In the genomic region with DNA sequence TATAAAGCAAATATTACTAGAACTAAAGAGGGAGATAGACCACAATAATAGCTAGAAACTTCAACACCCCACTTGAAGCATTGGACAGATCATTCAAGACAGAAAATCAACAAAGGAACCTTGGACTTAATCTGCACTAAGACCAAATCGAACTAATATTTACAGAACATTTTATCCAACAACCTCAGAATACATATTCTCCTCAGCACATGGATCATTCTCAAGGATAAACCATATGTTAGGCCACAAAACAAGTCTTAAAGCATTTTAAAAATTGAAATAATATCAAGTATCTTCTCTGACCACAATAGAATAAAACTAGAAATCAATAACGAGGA, we compare ENCODE assay signal across 27 cellular contexts.
"Had no signal": no experiment of that assay in that cellular context is flagged by ENCODE, and none has a peak within 500 bp of the region (broad histone marks: within the 10 kb centered on the region; RNA-seq: fewer than 3 reads in every experiment).

No MANE protein-coding gene starts in this region.

- FAIRE-seq: colon, endometrium, endothelial cell of umbilical vein, frontal cortex had no signal

- H3K36me3 ChIP-seq: colonic mucosa, esophagus muscularis mucosa, esophagus squamous epithelium, gastrocnemius medialis, gastroesophageal sphincter had no signal

- H3K27me3 ChIP-seq: colonic mucosa, esophagus muscularis mucosa, esophagus squamous epithelium, gastrocnemius medialis, gastroesophageal sphincter had no signal

- H3K9me3 ChIP-seq: colonic mucosa, esophagus muscularis mucosa, esophagus squamous epithelium, gastrocnemius medialis, gastroesophageal sphincter had no signal

- ATAC-seq: effector memory CD8-positive, alpha-beta T cell; esophagus mucosa; gastrocnemius medialis; gastroesophageal sphincter had no signal

- H3K4me1 ChIP-seq: colonic mucosa, esophagus muscularis mucosa, esophagus squamous epithelium, foreskin keratinocyte, gastrocnemius medialis, gastroesophageal sphincter had no signal

- H3K27ac Mint-ChIP-seq: dendritic cell treated with granulocyte-macrophage colony-stimulating factor and Interleukin-4, amounts not matched to agents 40 ng/mL and 50 ng/mL, for 4 days; effector memory CD8-positive, alpha-beta T cell; endodermal cell had no signal

- H3K9me3 Mint-ChIP-seq: dendritic cell treated with granulocyte-macrophage colony-stimulating factor and Interleukin-4, amounts not matched to agents 40 ng/mL and 50 ng/mL, for 4 days; effector memory CD8-positive, alpha-beta T cell; endodermal cell had no signal

- H3K4me3 Mint-ChIP-seq: dendritic cell treated with granulocyte-macrophage colony-stimulating factor and Interleukin-4, amounts not matched to agents 40 ng/mL and 50 ng/mL, for 4 days; effector memory CD8-positive, alpha-beta T cell; endodermal cell had no signal

- H3K27me3 Mint-ChIP-seq: dendritic cell treated with granulocyte-macrophage colony-stimulating factor and Interleukin-4, amounts not matched to agents 40 ng/mL and 50 ng/mL, for 4 days had no signal

- H3K4me3 ChIP-seq: colonic mucosa, coronary artery, dorsolateral prefrontal cortex, esophagus muscularis mucosa, esophagus squamous epithelium, gastrocnemius medialis, gastroesophageal sphincter had no signal

- DNase-seq: colonic mucosa; cortex of kidney; dermis blood vessel endothelial cell; dorsolateral prefrontal cortex; effector CD4-positive, alpha-beta T cell; effector CD8-positive, alpha-beta T cell; effector memory CD4-positive, alpha-beta T cell; effector memory CD8-positive, alpha-beta T cell; endodermal cell; erythroblast; esophagus squamous epithelium; foreskin fibroblast; foreskin melanocyte; gastrocnemius medialis; glutamatergic neuron; head of caudate nucleus had no signal

- H3K27ac ChIP-seq: colonic mucosa, coronary artery, dorsolateral prefrontal cortex, epithelial cell of prostate, esophagus muscularis mucosa, esophagus squamous epithelium, foreskin keratinocyte, gastrocnemius medialis, gastroesophageal sphincter had no signal
